ENCODE assay signal across 36 cellular contexts in the genomic region with DNA sequence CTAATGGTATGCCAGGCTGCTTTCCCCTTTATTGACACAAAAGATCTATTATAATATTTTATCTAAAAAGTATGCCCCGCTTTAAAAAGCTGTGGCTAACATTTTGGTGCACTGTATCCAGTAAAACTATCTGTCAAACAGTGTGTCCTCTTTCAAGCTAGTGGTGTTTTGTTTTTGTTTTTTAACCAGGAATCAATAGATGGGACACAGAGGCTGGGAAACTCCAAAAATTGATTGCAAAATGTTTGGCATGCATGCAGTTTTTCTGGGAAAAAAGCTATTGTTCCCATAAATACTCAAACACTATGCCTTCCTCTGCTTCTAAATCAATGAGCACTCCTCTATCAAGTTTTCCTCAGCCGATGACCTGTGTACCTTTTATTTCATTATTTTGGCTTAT. TPM values are rescaled to one million over a fixed set of nuclear protein-coding genes. Genes with fewer than 3 reads are reported as not detected.
"Had no signal": no experiment of that assay in that cellular context is flagged by ENCODE, and none has a peak within 500 bp of the region (broad histone marks: within the 10 kb centered on the region; RNA-seq: fewer than 3 reads in every experiment).

No MANE protein-coding gene starts in this region.

- H3K4me1 ChIP-seq: adrenal gland, ascending aorta, body of pancreas, breast epithelium had no signal

- H3K9me3 ChIP-seq: adrenal gland, ascending aorta, body of pancreas, breast epithelium had no signal

- FAIRE-seq: astrocyte, bronchial epithelial cell had no signal

- H3K36me3 ChIP-seq: adrenal gland, ascending aorta, brain microvascular endothelial cell, breast epithelium, cardiac muscle cell had no signal

- H3K27ac ChIP-seq: adrenal gland, ascending aorta, body of pancreas, brain microvascular endothelial cell, breast epithelium, cardiac muscle cell had no signal

- ATAC-seq: activated naive CD4-positive, alpha-beta T cell treated with anti-CD3 and anti-CD28 coated beads, Interleukin-2, amount 50 U/mL, for 72 hours; activated naive CD8-positive, alpha-beta T cell treated with anti-CD3 and anti-CD28 coated beads, Interleukin-2, amount 50 U/mL, for 24 hours; activated T-cell treated with anti-CD3 and anti-CD28 coated beads, Interleukin-2, amount 50 U/mL, for 4 hours; activated T-cell treated with anti-CD3 and anti-CD28 coated beads, Interleukin-2, amount 50 U/mL, for 72 hours; activated T-helper 17 cell treated with anti-CD3 and anti-CD28 coated beads, Interleukin-2, amount 50 U/mL, for 72 hours; body of pancreas had no signal

- DNase-seq: activated effector memory CD4-positive, alpha-beta T cell treated with anti-CD3 and anti-CD28 coated beads, Interleukin-2, amount 50 U/mL, for 16 hours; activated effector memory CD4-positive, alpha-beta T cell treated with Interleukin-2 at 50 U/mL for 16 hours; activated gamma-delta T cell; activated gamma-delta T cell treated with Interleukin-2 at 50 U/mL for 16 hours; activated naive CD4-positive, alpha-beta T cell; activated naive CD4-positive, alpha-beta T cell treated with anti-CD3 and anti-CD28 coated beads for 36 hours; activated naive CD4-positive, alpha-beta T cell treated with anti-CD3 and anti-CD28 coated beads, Interleukin-2, amount 10 ng/mL, durations not matched to agents 7 days and 5 days; activated naive CD4-positive, alpha-beta T cell treated with anti-CD3 and anti-CD28 coated beads, Interleukin-2, amount 50 U/mL, for 16 hours; activated naive CD4-positive, alpha-beta T cell treated with Interleukin-2 at 50 U/mL for 16 hours; activated naive CD8-positive, alpha-beta T cell treated with anti-CD3 and anti-CD28 coated beads for 36 hours; activated naive CD8-positive, alpha-beta T cell treated with anti-CD3 and anti-CD28 coated beads, Interleukin-2, amount 10 ng/mL, durations not matched to agents 7 days and 5 days; activated naive CD8-positive, alpha-beta T cell treated with anti-CD3 and anti-CD28 coated beads, Interleukin-2, amount 50 U/mL, for 24 hours; activated T-cell treated with anti-CD3 and anti-CD28 coated beads for 4 hours; activated T-cell treated with anti-CD3 and anti-CD28 coated beads, Interleukin-2, amount 50 U/mL, for 1 hour; activated T-cell treated with anti-CD3 and anti-CD28 coated beads, Interleukin-2, amount 50 U/mL, for 24 hours; activated T-cell treated with anti-CD3 and anti-CD28 coated beads, Interleukin-2, amount 50 U/mL, for 4 hours; activated T-cell treated with anti-CD3 and anti-CD28 coated beads, Interleukin-2, amount 50 U/mL, for 48 hours; activated T-cell treated with anti-CD3 and anti-CD28 coated beads, Interleukin-2, amount 50 U/mL, for 72 hours; adrenal gland; amniotic stem cell; amygdala; anterior cingulate cortex; aorta; body of pancreas; brain microvascular endothelial cell; caudate nucleus; central memory CD4-positive, alpha-beta T cell; cerebellar nuclear complex had no signal

- H3K27me3 ChIP-seq: adrenal gland, ascending aorta, body of pancreas, brain microvascular endothelial cell, breast epithelium, cardiac muscle cell had no signal

- H3K4me3 ChIP-seq: adrenal gland, ascending aorta, body of pancreas, breast epithelium, cardiac muscle cell had no signal

RNA-seq across cellular contexts. Expression of a gene that starts 34.3 kb away (rescaled TPM):
- total RNA-seq: activated T-helper 1 cell treated with anti-CD3 and anti-CD28 coated beads, Interleukin-12 subunit alpha, Interleukin-12 subunit beta, Interleukin-2, Interleukin-4 antibody, amounts not matched to agents 30 ng/mL and 10 ng/mL and 1 ng/mL, durations not matched to agents 14 hours and 24 hours and 36 hours had no signal
